9 cellular contexts compared by ENCODE assay signal in the genomic region with DNA sequence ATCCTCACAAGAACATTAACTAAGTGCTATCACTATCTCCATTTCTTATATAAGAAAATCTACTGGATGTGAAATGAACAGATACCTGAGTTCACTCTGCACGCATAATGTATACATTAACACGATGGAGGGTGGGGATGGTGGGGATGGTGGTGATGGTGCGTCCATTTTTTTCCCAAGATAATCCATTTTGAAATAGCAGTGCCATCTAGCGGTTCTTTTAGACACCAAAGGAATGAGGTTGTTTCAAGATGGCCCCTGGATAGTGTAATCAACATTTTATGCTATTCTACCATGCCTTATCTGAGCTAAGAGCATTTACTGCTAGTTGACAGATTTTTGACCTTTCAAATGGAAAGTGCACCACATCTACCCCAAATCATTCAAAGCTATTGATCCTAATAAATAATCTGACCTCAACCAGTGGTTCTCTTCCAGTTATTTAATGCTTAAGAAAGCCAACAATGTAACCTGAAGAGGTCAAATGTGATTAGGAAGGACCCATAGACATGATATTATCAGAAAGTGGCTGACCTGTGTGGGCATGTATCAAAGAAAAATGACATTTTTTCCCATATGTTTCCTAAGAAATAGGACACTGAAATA.
DNase-seq lines count a peak whose midpoint lies in the region; ATAC-seq and TF ChIP-seq lines count a peak whose summit lies in the region.
"Had no signal": no experiment of that assay in that cellular context is flagged by ENCODE, and none has a peak within 500 bp of the region (broad histone marks: within the 10 kb centered on the region; RNA-seq: fewer than 3 reads in every experiment).

No MANE protein-coding gene starts in this region.

- peak; percentile 56 for ATAC-seq in HG02852 (IDR thresholded peaks at IDR 0.05; ENCODE audit: unreplicated experiment)
- no peak for ATAC-seq in GM21576 (IDR thresholded peaks at IDR 0.05; ENCODE audit: unreplicated experiment)
- ATAC-seq in activated naive CD4-positive, alpha-beta T cell treated with anti-CD3 and anti-CD28 coated beads, Interleukin-2, amount 50 U/mL, for 72 hours = no peak

- CTCF ChIA-PET in PC-9 (lab: Charles Lee) = interaction anchor here (1.0 kb wide), 1 partner anchor 1081 kb away, joined by 3 read pairs; no protein-coding TSS in a partner anchor

- peak; percentile 23 for DNase-seq in NCI-H1092 treated with DMSO at 0.1 percent for 48 hours (lab: John Stamatoyannopoulos, UW)
- no peak for DNase-seq in NCI-H1092 (lab: John Stamatoyannopoulos, UW)
- DNase-seq in PC-9 = no peak
- peak; percentile 21 for DNase-seq in glutamatergic neuron
- DNase-seq in activated naive CD4-positive, alpha-beta T cell treated with anti-CD3 and anti-CD28 coated beads, Interleukin-2, amount 50 U/mL, for 72 hours (ENCODE audit: low spot score in 2 of 2) = no peak
- DNase-seq in amniotic stem cell (lab: John Stamatoyannopoulos, UW) = no peak

- no peaks in the 10 kb centered on the region for H3K36me3 Mint-ChIP-seq in glutamatergic neuron (ENCODE audit: unreplicated experiment)
- no peaks in the 10 kb centered on the region for H3K36me3 Mint-ChIP-seq in activated naive CD4-positive, alpha-beta T cell treated with anti-CD3 and anti-CD28 coated beads, Interleukin-2, amount 50 U/mL, for 72 hours

- H4K20me1 ChIP-seq in PC-9 (ENCODE audit: insufficient read depth) = no peaks in the 10 kb centered on the region

- H3K9me3 Mint-ChIP-seq in glutamatergic neuron (ENCODE audit: unreplicated experiment) = no peaks in the 10 kb centered on the region
- H3K9me3 Mint-ChIP-seq in activated naive CD4-positive, alpha-beta T cell treated with anti-CD3 and anti-CD28 coated beads, Interleukin-2, amount 50 U/mL, for 72 hours = peaks cover 6 to 12% of the 10 kb centered on the region in 2 donors

- no peaks in the 10 kb centered on the region for H3K27me3 ChIP-seq in PC-9 (ENCODE audit: insufficient read depth, low read depth)

- H3K4me2 ChIP-seq in PC-9 = no peak overlapping the region

- H3K9me2 ChIP-seq in PC-9 (ENCODE audit: insufficient read depth) = no peaks in the 10 kb centered on the region; the same call in 1 of the 2 replicates

- H3K79me2 ChIP-seq in PC-9 (ENCODE audit: low read depth) = no peaks in the 10 kb centered on the region

- H3K27me3 Mint-ChIP-seq in glutamatergic neuron (ENCODE audit: unreplicated experiment) = no peaks in the 10 kb centered on the region
- H3K27me3 Mint-ChIP-seq: B cell had no signal

- H3K4me1 ChIP-seq in PC-9 (replicated peaks; ENCODE audit: insufficient read depth) = no peaks in the 10 kb centered on the region

- no peak overlapping the region for H3K27ac ChIP-seq in PC-9

- H3K27ac Mint-ChIP-seq in glutamatergic neuron (ENCODE audit: unreplicated experiment) = no peak overlapping the region
- no peak overlapping the region for H3K27ac Mint-ChIP-seq in activated naive CD4-positive, alpha-beta T cell treated with anti-CD3 and anti-CD28 coated beads, Interleukin-2, amount 50 U/mL, for 72 hours
- H3K27ac Mint-ChIP-seq: B cell had no signal

- H3K36me3 ChIP-seq in PC-9 (ENCODE audit: low read depth) = no peaks in the 10 kb centered on the region

- H2AFZ ChIP-seq in PC-9 = no peak overlapping the region

- POLR2A ChIA-PET in PC-9 (lab: Charles Lee; ENCODE audit: unreplicated experiment) = interaction anchor here (0.6 kb wide), 1 partner anchor 67 kb away, joined by 4 read pairs; no protein-coding TSS in a partner anchor

- H3K4me1 Mint-ChIP-seq in glutamatergic neuron (ENCODE audit: low read depth, unreplicated experiment) = no peaks in the 10 kb centered on the region
- H3K4me1 Mint-ChIP-seq: B cell had no signal

- no TSS peak for BruUV-seq in PC-9 (replicated peaks; lab: Mats Ljungman, UMichigan)

- no peaks in the 10 kb centered on the region for H3F3A ChIP-seq in PC-9 (ENCODE audit: insufficient read depth, low read depth)

- no peak overlapping the region for H3K4me3 Mint-ChIP-seq in glutamatergic neuron (ENCODE audit: unreplicated experiment)
- H3K4me3 Mint-ChIP-seq: B cell had no signal

- intact Hi-C loops in PC-9 (cut with micrococcal nuclease; ENCODE audit: unreplicated experiment) = loop anchor here (1.0 to 5.0 kb wide), 3 partner anchors 393 to 852 kb away; no protein-coding TSS in a partner anchor

- TF ChIP-seq CTCF in PC-9 (conservative IDR thresholded peaks at IDR 0.05) = peak; percentile 67
- peak; percentile 69 for TF ChIP-seq CTCF in glutamatergic neuron (IDR thresholded peaks at IDR 0.05; ENCODE audit: partially characterized antibody, unreplicated experiment)

- no peaks in the 10 kb centered on the region for H3K9me3 ChIP-seq in PC-9 (ENCODE audit: insufficient read depth, low read depth)

- no peak overlapping the region for H3K4me3 ChIP-seq in PC-9

Comparison
In these comparisons a context has a peak if more than half of its experiments do, and no peak if none do; other contexts are left out.
1. DNase-seq: peak in NCI-H1092 treated with DMSO at 0.1 percent for 48 hours (single experiment) and glutamatergic neuron (single experiment); none in NCI-H1092 (single experiment), PC-9 (0 of 2), activated naive CD4-positive, alpha-beta T cell treated with anti-CD3 and anti-CD28 coated beads, Interleukin-2, amount 50 U/mL, for 72 hours (0 of 2) and amniotic stem cell (single experiment).